ENCODE assay signal across 24 cellular contexts in the genomic region with DNA sequence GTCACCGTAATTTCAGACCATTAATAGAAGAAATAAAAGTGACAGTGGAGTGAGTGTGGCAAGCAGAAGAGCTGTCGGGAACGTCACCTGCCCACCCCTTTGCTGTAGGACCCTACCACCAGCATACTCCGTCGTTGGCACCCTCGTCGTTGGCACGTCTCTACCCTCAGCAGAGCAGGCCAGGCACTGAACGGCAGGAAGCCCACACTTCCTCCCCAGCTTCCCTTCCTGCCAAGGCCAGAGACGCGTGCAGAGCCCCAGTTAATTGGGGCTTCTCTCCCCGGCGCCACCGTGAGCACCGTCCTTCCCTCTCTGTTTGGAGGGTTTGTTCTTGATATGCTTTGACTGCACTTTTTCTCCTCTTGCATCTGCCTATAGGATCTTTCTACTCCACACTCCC. TPM values are rescaled to one million over a fixed set of nuclear protein-coding genes. Genes with fewer than 3 reads are reported as not detected.
A peak's percentile ranks its signal among the peaks of the same experiment; 100 is the strongest.
DNase-seq lines count a peak whose midpoint lies in the region; ATAC-seq lines count a peak whose summit lies in the region.
"Had no signal": no experiment of that assay in that cellular context is flagged by ENCODE, and none has a peak within 500 bp of the region (broad histone marks: within the 10 kb centered on the region; RNA-seq: fewer than 3 reads in every experiment).

No MANE protein-coding gene starts in this region.

- H3K79me1 ChIP-seq in neuronal stem cell (ENCODE audit: low read depth, low read length), result no peaks in the 10 kb centered on the region

- H3K27ac ChIP-seq in neuronal stem cell (replicated peaks; ENCODE audit: low read length), result no peak overlapping the region
- H3K27ac ChIP-seq: body of pancreas, coronary artery, hepatocyte, skin epidermis had no signal

- ATAC-seq in activated CD8-positive, alpha-beta memory T cell treated with anti-CD3 and anti-CD28 coated beads, Interleukin-2, amount 10 ng/mL, durations not matched to agents 7 days and 5 days, result peak; percentile 33
- ATAC-seq in central memory CD8-positive, alpha-beta T cell (replicated peaks; ENCODE audit: extremely low read depth, poor library complexity, severe bottlenecking), result no peak
- ATAC-seq in HG03469 (IDR thresholded peaks at IDR 0.05; ENCODE audit: unreplicated experiment), result no peak
- ATAC-seq: body of pancreas had no signal

- no peaks in the 10 kb centered on the region for H3K27me3 ChIP-seq in neuronal stem cell (ENCODE audit: control insufficient read depth in 3 of 3, insufficient read depth in 3 of 3, low read depth in 1 of 3, low read length in 3 of 3)
- H3K27me3 ChIP-seq: body of pancreas, hepatocyte had no signal

- H2BK12ac ChIP-seq in neuronal stem cell (ENCODE audit: low read length), result no peak overlapping the region

- CTCF ChIA-PET in activated CD8-positive, alpha-beta memory T cell treated with anti-CD3 and anti-CD28 coated beads, Interleukin-2, amount 10 ng/mL, durations not matched to agents 7 days and 5 days (lab: Charles Lee), result interaction anchor here (1.5 to 1.9 kb wide), 2 partner anchors 10 to 12 kb away, joined by 4 to 6 read pairs; no protein-coding TSS in a partner anchor

- H3K36me3 Mint-ChIP-seq in activated CD8-positive, alpha-beta memory T cell treated with anti-CD3 and anti-CD28 coated beads, Interleukin-2, amount 10 ng/mL, durations not matched to agents 7 days and 5 days, result peaks cover 2% of the 10 kb centered on the region
- peaks cover 10% of the 10 kb centered on the region for H3K36me3 Mint-ChIP-seq in central memory CD8-positive, alpha-beta T cell (ENCODE audit: insufficient read depth)

- no peak overlapping the region for H2BK5ac ChIP-seq in neuronal stem cell (ENCODE audit: low read length)

- H2BK15ac ChIP-seq in neuronal stem cell (ENCODE audit: low read length), result no peak overlapping the region

- no peaks in the 10 kb centered on the region for H3K27me3 Mint-ChIP-seq in activated CD8-positive, alpha-beta memory T cell treated with anti-CD3 and anti-CD28 coated beads, Interleukin-2, amount 10 ng/mL, durations not matched to agents 7 days and 5 days
- H3K27me3 Mint-ChIP-seq in central memory CD8-positive, alpha-beta T cell, result no peaks in the 10 kb centered on the region
- H3K27me3 Mint-ChIP-seq: memory B cell; natural killer cell treated with Interleukin-12 subunit alpha and Interleukin-12 subunit beta and Interleukin-15 and Interleukin-18, amount 100 ng/mL, for 72 hours had no signal

- no peak overlapping the region for H3K18ac ChIP-seq in neuronal stem cell (ENCODE audit: low read length)

- WGBS in neuronal stem cell (ENCODE audit: extremely low coverage in 2 of 2, insufficient read length in 2 of 2, insufficient replicate concordance in 1 of 2), 2 donors, result no CpG with 5 or more reads among the region's 15 CpGs

- peak overlapping the region; percentile 22 for H3K23ac ChIP-seq in neuronal stem cell (ENCODE audit: low read depth, low read length, poor library complexity)

- no peaks in the 10 kb centered on the region for H3K4me1 ChIP-seq in neuronal stem cell (ENCODE audit: control insufficient read depth in 2 of 2, insufficient read depth in 1 of 2, low read depth in 1 of 2, low read length in 2 of 2)
- H3K4me1 ChIP-seq: body of pancreas had no signal

- H3K9ac ChIP-seq in neuronal stem cell (ENCODE audit: low read depth, low read length, poor library complexity), result no peak overlapping the region

- H3K9me3 Mint-ChIP-seq in activated CD8-positive, alpha-beta memory T cell treated with anti-CD3 and anti-CD28 coated beads, Interleukin-2, amount 10 ng/mL, durations not matched to agents 7 days and 5 days (ENCODE audit: low read depth), result no peaks in the 10 kb centered on the region
- H3K9me3 Mint-ChIP-seq in central memory CD8-positive, alpha-beta T cell, result no peaks in the 10 kb centered on the region
- H3K9me3 Mint-ChIP-seq: activated naive CD4-positive, alpha-beta T cell treated with anti-CD3 and anti-CD28 coated beads, Interleukin-2, amount 50 U/mL, for 72 hours; memory B cell; natural killer cell treated with Interleukin-12 subunit alpha and Interleukin-12 subunit beta and Interleukin-15 and Interleukin-18, amount 100 ng/mL, for 72 hours had no signal

- no peak for DNase-seq in activated CD8-positive, alpha-beta memory T cell treated with anti-CD3 and anti-CD28 coated beads, Interleukin-2, amount 10 ng/mL, durations not matched to agents 7 days and 5 days
- DNase-seq in activated CD8-positive, alpha-beta memory T cell treated with anti-CD3 and anti-CD28 coated beads for 24 hours, result no peak
- peak; percentile 50 for DNase-seq in KG1 (lab: John Stamatoyannopoulos, UW)
- DNase-seq in central memory CD8-positive, alpha-beta T cell (ENCODE audit: low spot score in 2 of 2), result no peak
- DNase-seq in neuronal stem cell (ENCODE audit: low spot score), result no peak
- no peak for DNase-seq in cerebellar cortex (ENCODE audit: low spot score)
- no peak for DNase-seq in kidney glomerular epithelial cell (lab: John Stamatoyannopoulos, UW)
- DNase-seq: activated CD4-positive, alpha-beta T cell treated with anti-CD3 and anti-CD28 coated beads, Interleukin-2, amount 50 U/mL, for 4 hours; activated T-cell treated with anti-CD3 and anti-CD28 coated beads, Interleukin-2, amount 50 U/mL, for 48 hours; body of pancreas; DMS53; foreskin fibroblast; HCEC 1CT; NCI-H1930; NCI-H524; stimulated activated CD4-positive, alpha-beta T cell treated with anti-CD3 and anti-CD28 coated beads, Interleukin-2, amount 100 ng/mL, for 48 hours had no signal

- peaks cover under 1% of the 10 kb centered on the region in 2 donors for H3K9me3 ChIP-seq in neuronal stem cell (replicated peaks in 1 of 2; ENCODE audit: control insufficient read depth in 2 of 2, insufficient read depth in 1 of 2, low read depth in 1 of 2, low read length in 2 of 2)
- H3K9me3 ChIP-seq: body of pancreas had no signal

- H2AFZ ChIP-seq in neuronal stem cell (ENCODE audit: low read length), result no peak overlapping the region
- H2AFZ ChIP-seq: hepatocyte had no signal

- H4K8ac ChIP-seq in neuronal stem cell (ENCODE audit: low read depth, low read length), result no peak overlapping the region

- H3K4me2 ChIP-seq in neuronal stem cell (ENCODE audit: insufficient read depth, low read length, poor library complexity, severe bottlenecking), result no peak overlapping the region
- H3K4me2 ChIP-seq: hepatocyte had no signal

- no peak overlapping the region for H3K27ac Mint-ChIP-seq in activated CD8-positive, alpha-beta memory T cell treated with anti-CD3 and anti-CD28 coated beads, Interleukin-2, amount 10 ng/mL, durations not matched to agents 7 days and 5 days
- peak overlapping the region; percentile 61 for H3K27ac Mint-ChIP-seq in central memory CD8-positive, alpha-beta T cell (ENCODE audit: low read depth)
- H3K27ac Mint-ChIP-seq: memory B cell had no signal

- peaks cover 7 to 23% of the 10 kb centered on the region in 2 donors for H3K36me3 ChIP-seq in neuronal stem cell (replicated peaks in 1 of 2; ENCODE audit: control insufficient read depth in 2 of 2, insufficient read depth in 2 of 2, low read length in 2 of 2)

- H2BK120ac ChIP-seq in neuronal stem cell (ENCODE audit: low read depth, low read length), result no peak overlapping the region

- H2AK5ac ChIP-seq in neuronal stem cell (ENCODE audit: low read depth, low read length), result no peak overlapping the region

- H3K4me3 Mint-ChIP-seq in activated CD8-positive, alpha-beta memory T cell treated with anti-CD3 and anti-CD28 coated beads, Interleukin-2, amount 10 ng/mL, durations not matched to agents 7 days and 5 days, result no peak overlapping the region
- no peak overlapping the region for H3K4me3 Mint-ChIP-seq in central memory CD8-positive, alpha-beta T cell
- H3K4me3 Mint-ChIP-seq: CD14-positive monocyte; memory B cell; natural killer cell treated with Interleukin-12 subunit alpha and Interleukin-12 subunit beta and Interleukin-15 and Interleukin-18, amount 100 ng/mL, for 72 hours had no signal

- peaks cover 18% of the 10 kb centered on the region for H3K4me1 Mint-ChIP-seq in activated CD8-positive, alpha-beta memory T cell treated with anti-CD3 and anti-CD28 coated beads, Interleukin-2, amount 10 ng/mL, durations not matched to agents 7 days and 5 days
- peaks cover 22% of the 10 kb centered on the region for H3K4me1 Mint-ChIP-seq in central memory CD8-positive, alpha-beta T cell

- H3K4ac ChIP-seq in neuronal stem cell (ENCODE audit: low read length), result no peak overlapping the region

- no peak overlapping the region for H3K4me3 ChIP-seq in neuronal stem cell (ENCODE audit: low read length in 2 of 2)
- H3K4me3 ChIP-seq: body of pancreas, coronary artery, hepatocyte, skin epidermis had no signal

- H3K14ac ChIP-seq in neuronal stem cell (ENCODE audit: low read length), result no peak overlapping the region

- H4K91ac ChIP-seq in neuronal stem cell (ENCODE audit: low read depth, low read length, poor library complexity), result no peak overlapping the region

RNA-seq across cellular contexts. Expression of a gene that starts 27.0 kb away (rescaled TPM):
- 10 to 100 TPM; 25.7 to 27.8 TPM for total RNA-seq in activated CD8-positive, alpha-beta memory T cell treated with anti-CD3 and anti-CD28 coated beads, Interleukin-2, amount 10 ng/mL, durations not matched to agents 7 days and 5 days
- polyA plus RNA-seq in neuronal stem cell (2013, experiment 1 of 2), result 4.7 TPM
- polyA plus RNA-seq in neuronal stem cell (2013, experiment 2 of 2), result 5.2 TPM
